Comparison of ENCODE assay signal across 1 cellular context in genomic region chr19:54448774-54449700, GRCh38.
TF ChIP-seq lines count a peak whose summit lies in the region.

Gene LENG8 (plus strand): TSS chr19:54449199. CDS start chr19:54451345, 2,146 bp downstream.

TF ChIP-seq in K562, 482 proteins besides CTCF, POLR2A, EP300 and RAD21 (continued from another document and continues in another):
- TF ChIP-seq ZBTB11 (CRISPR knock-in tag; IDR thresholded peaks at IDR 0.05): 0 out of 6 replicates have a peak, but pooled peaks of 1 of the 3 experiments have one; percentile 40
- TF ChIP-seq FOXP1 (CRISPR knock-in tag; IDR thresholded peaks at IDR 0.05): peak; percentile 87
- no peak for TF ChIP-seq ZNF655 (CRISPR knock-in tag; IDR thresholded peaks at IDR 0.05)
- no peak for TF ChIP-seq ZBTB7A (IDR thresholded peaks at IDR 0.05; ENCODE audit: borderline replicate concordance, control insufficient read depth, low read depth, low read length)
- 0 out of 2 replicates have a peak, but pooled peaks have one; percentile 45 for TF ChIP-seq ZBTB33 (CRISPR knock-in tag; IDR thresholded peaks at IDR 0.05)
- TF ChIP-seq E4F1 (CRISPR knock-in tag; IDR thresholded peaks at IDR 0.05; ENCODE audit: borderline replicate concordance): no peak
- no peak for TF ChIP-seq YBX1 (IDR thresholded peaks at IDR 0.05)
- no peak for TF ChIP-seq RBM25 (IDR thresholded peaks at IDR 0.05; ENCODE audit: low read depth, low read length, severe bottlenecking)
- TF ChIP-seq SMC3 (conservative IDR thresholded peaks at IDR 0.05; ENCODE audit: insufficient read depth, low read depth, low read length): no peak
- peak; percentile 76 for TF ChIP-seq FIP1L1 (IDR thresholded peaks at IDR 0.05; ENCODE audit: low read depth, low read length, poor library complexity, severe bottlenecking)
- peak; percentile 99 for TF ChIP-seq ETV1 (tag; conservative IDR thresholded peaks at IDR 0.05; ENCODE audit: low read depth)
- no peak for TF ChIP-seq ILK (tag; IDR thresholded peaks at IDR 0.05; ENCODE audit: borderline replicate concordance, low read depth)
- TF ChIP-seq IRF1 (CRISPR knock-in tag; IDR thresholded peaks at IDR 0.05; ENCODE audit: borderline replicate concordance): no peak
- TF ChIP-seq CEBPZ (IDR thresholded peaks at IDR 0.05; ENCODE audit: borderline replicate concordance, low read depth, low read length): peak; percentile 62; the same call in 1 of the 2 replicates
- TF ChIP-seq ELK1 (CRISPR knock-in tag; IDR thresholded peaks at IDR 0.05): no peak
- peak; percentile 76; the same call in 1 of the 2 replicates for TF ChIP-seq TRIM25 (IDR thresholded peaks at IDR 0.05; ENCODE audit: borderline replicate concordance)
- no peak for TF ChIP-seq IRF9 (tag; IDR thresholded peaks at IDR 0.05)
- TF ChIP-seq ZBTB43 (CRISPR knock-in tag; IDR thresholded peaks at IDR 0.05): no peak
- 0 out of 2 replicates have a peak, but pooled peaks have one; percentile 33 for TF ChIP-seq E2F5 (CRISPR knock-in tag; IDR thresholded peaks at IDR 0.05)
- no peak for TF ChIP-seq ZBED1 (IDR thresholded peaks at IDR 0.05)
- no peak for TF ChIP-seq ZNF175 (CRISPR knock-in tag; IDR thresholded peaks at IDR 0.05; ENCODE audit: low read depth)
- peak; percentile 87 for TF ChIP-seq HMGN3 (IDR thresholded peaks at IDR 0.05; ENCODE audit: borderline replicate concordance, extremely low read depth, insufficient read length, low read depth, low read length)
- peak; percentile 86 for TF ChIP-seq TAF7 (tag; IDR thresholded peaks at IDR 0.05)
- TF ChIP-seq SMAD3 (CRISPR knock-in tag; conservative IDR thresholded peaks at IDR 0.05): 0 out of 2 replicates have a peak, but pooled peaks have one; percentile 18
- no peak for TF ChIP-seq CBX2 (IDR thresholded peaks at IDR 0.05; ENCODE audit: insufficient read depth, low read length, poor library complexity, severe bottlenecking)
